2 cellular contexts compared by ENCODE assay signal in the genomic region with DNA sequence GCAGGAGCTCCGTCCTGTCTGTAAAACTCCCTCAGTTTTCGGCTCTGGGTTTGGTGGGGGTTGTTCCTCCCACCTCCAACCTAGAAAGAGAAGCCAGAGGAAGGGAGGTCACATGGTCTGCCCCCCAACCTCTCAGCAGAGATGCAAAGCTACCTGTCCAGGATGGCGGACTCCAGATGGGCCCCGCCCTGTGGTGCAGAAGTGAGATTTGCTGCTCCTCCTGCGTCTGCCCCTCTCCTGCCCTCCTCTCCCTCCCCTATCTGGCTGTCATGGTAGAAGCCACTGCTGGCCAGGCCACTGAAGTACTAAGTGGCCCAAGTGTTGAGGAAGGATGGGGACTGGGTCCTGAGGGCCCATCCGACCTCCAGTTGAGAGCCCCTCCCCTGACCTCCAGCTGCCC.
TF ChIP-seq lines count a peak whose summit lies in the region.

No MANE protein-coding gene starts in this region.

TF ChIP-seq in SK-N-SH, 30 proteins besides CTCF, POLR2A, EP300 and RAD21:
- TF ChIP-seq NFIC (IDR thresholded peaks at IDR 0.05; ENCODE audit: borderline replicate concordance), result no peak
- TF ChIP-seq EZH2phosphoT487 (IDR thresholded peaks at IDR 0.05; ENCODE audit: borderline replicate concordance, low read depth), result no peak
- TF ChIP-seq JUND (IDR thresholded peaks at IDR 0.05), result no peak
- no peak for TF ChIP-seq POLR2AphosphoS5 (IDR thresholded peaks at IDR 0.05; ENCODE audit: low read depth, low read length)
- TF ChIP-seq FOXJ3 (CRISPR knock-in tag; IDR thresholded peaks at IDR 0.05), result no peak
- no peak for TF ChIP-seq RFX5 (IDR thresholded peaks at IDR 0.05; ENCODE audit: low read length)
- TF ChIP-seq MXI1 (IDR thresholded peaks at IDR 0.05; ENCODE audit: low read depth, low read length), result no peak
- TF ChIP-seq TCF12 (IDR thresholded peaks at IDR 0.05), result no peak
- TF ChIP-seq USF2 (IDR thresholded peaks at IDR 0.05; ENCODE audit: borderline replicate concordance, low read depth, low read length), result no peak
- no peak for TF ChIP-seq RXRA (IDR thresholded peaks at IDR 0.05; ENCODE audit: borderline replicate concordance, low read depth)
- TF ChIP-seq GATA2 (CRISPR knock-in tag; IDR thresholded peaks at IDR 0.05), result no peak
- no peak for TF ChIP-seq RCOR1 (IDR thresholded peaks at IDR 0.05; ENCODE audit: low read length)
- TF ChIP-seq, protein P1, sequence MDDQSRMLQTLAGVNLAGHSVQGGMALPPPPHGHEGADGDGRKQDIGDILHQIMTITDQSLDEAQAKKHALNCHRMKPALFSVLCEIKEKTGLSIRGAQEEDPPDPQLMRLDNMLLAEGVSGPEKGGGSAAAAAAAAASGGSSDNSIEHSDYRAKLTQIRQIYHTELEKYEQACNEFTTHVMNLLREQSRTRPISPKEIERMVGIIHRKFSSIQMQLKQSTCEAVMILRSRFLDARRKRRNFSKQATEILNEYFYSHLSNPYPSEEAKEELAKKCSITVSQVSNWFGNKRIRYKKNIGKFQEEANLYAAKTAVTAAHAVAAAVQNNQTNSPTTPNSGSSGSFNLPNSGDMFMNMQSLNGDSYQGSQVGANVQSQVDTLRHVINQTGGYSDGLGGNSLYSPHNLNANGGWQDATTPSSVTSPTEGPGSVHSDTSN (IDR thresholded peaks at IDR 0.05), result no peak
- TF ChIP-seq, protein P2, sequence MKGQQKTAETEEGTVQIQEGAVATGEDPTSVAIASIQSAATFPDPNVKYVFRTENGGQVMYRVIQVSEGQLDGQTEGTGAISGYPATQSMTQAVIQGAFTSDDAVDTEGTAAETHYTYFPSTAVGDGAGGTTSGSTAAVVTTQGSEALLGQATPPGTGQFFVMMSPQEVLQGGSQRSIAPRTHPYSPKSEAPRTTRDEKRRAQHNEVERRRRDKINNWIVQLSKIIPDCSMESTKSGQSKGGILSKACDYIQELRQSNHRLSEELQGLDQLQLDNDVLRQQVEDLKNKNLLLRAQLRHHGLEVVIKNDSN (IDR thresholded peaks at IDR 0.05; ENCODE audit: borderline replicate concordance, low read depth), result no peak
- TF ChIP-seq, protein P3, sequence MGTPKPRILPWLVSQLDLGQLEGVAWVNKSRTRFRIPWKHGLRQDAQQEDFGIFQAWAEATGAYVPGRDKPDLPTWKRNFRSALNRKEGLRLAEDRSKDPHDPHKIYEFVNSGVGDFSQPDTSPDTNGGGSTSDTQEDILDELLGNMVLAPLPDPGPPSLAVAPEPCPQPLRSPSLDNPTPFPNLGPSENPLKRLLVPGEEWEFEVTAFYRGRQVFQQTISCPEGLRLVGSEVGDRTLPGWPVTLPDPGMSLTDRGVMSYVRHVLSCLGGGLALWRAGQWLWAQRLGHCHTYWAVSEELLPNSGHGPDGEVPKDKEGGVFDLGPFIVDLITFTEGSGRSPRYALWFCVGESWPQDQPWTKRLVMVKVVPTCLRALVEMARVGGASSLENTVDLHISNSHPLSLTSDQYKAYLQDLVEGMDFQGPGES (IDR thresholded peaks at IDR 0.05; ENCODE audit: low read depth, low read length), result no peak
- no peak for TF ChIP-seq CHD2 (IDR thresholded peaks at IDR 0.05; ENCODE audit: low read length, partially characterized antibody)

TF ChIP-seq in SK-N-SH treated with all-trans-retinoic acid at 6 μM for 48 hours, 23 proteins besides CTCF, POLR2A, EP300 and RAD21:
- TF ChIP-seq SNAI2 (CRISPR knock-in tag; IDR thresholded peaks at IDR 0.05), result no peak
- TF ChIP-seq TOX (CRISPR knock-in tag; IDR thresholded peaks at IDR 0.05; ENCODE audit: borderline replicate concordance), result no peak
- no peak for TF ChIP-seq TSHZ2 (CRISPR knock-in tag; IDR thresholded peaks at IDR 0.05)
- TF ChIP-seq ZC3H10 (CRISPR knock-in tag; IDR thresholded peaks at IDR 0.05), result no peak
- no peak for TF ChIP-seq BACH2 (CRISPR knock-in tag; IDR thresholded peaks at IDR 0.05; ENCODE audit: borderline replicate concordance)
- no peak for TF ChIP-seq ZFP3 (CRISPR knock-in tag; IDR thresholded peaks at IDR 0.05)
- TF ChIP-seq RARB (CRISPR knock-in tag; IDR thresholded peaks at IDR 0.05), result no peak
- TF ChIP-seq OSR1 (CRISPR knock-in tag; IDR thresholded peaks at IDR 0.05), result no peak
- no peak for TF ChIP-seq ESRRG (CRISPR knock-in tag; IDR thresholded peaks at IDR 0.05)
- no peak for TF ChIP-seq ARNTL (CRISPR knock-in tag; IDR thresholded peaks at IDR 0.05; ENCODE audit: borderline replicate concordance, low read depth)
- TF ChIP-seq ISL1 (CRISPR knock-in tag; IDR thresholded peaks at IDR 0.05), result no peak
- no peak for TF ChIP-seq CSDC2 (CRISPR knock-in tag; IDR thresholded peaks at IDR 0.05)
- TF ChIP-seq ZNF565 (CRISPR knock-in tag; conservative IDR thresholded peaks at IDR 0.05; ENCODE audit: low read depth), result no peak
- TF ChIP-seq PPARA (CRISPR knock-in tag; IDR thresholded peaks at IDR 0.05; ENCODE audit: borderline replicate concordance), result no peak
- TF ChIP-seq ZFP30 (CRISPR knock-in tag; IDR thresholded peaks at IDR 0.05), result no peak
- TF ChIP-seq, protein P4, sequence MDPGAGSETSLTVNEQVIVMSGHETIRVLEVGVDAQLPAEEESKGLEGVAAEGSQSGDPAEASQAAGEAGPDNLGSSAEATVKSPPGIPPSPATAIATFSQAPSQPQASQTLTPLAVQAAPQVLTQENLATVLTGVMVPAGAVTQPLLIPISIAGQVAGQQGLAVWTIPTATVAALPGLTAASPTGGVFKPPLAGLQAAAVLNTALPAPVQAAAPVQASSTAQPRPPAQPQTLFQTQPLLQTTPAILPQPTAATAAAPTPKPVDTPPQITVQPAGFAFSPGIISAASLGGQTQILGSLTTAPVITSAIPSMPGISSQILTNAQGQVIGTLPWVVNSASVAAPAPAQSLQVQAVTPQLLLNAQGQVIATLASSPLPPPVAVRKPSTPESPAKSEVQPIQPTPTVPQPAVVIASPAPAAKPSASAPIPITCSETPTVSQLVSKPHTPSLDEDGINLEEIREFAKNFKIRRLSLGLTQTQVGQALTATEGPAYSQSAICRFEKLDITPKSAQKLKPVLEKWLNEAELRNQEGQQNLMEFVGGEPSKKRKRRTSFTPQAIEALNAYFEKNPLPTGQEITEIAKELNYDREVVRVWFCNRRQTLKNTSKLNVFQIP (CRISPR knock-in tag; IDR thresholded peaks at IDR 0.05; ENCODE audit: borderline replicate concordance, low read depth), result no peak
- TF ChIP-seq CREB5 (CRISPR knock-in tag; IDR thresholded peaks at IDR 0.05; ENCODE audit: low read depth), result no peak
- TF ChIP-seq ZNF8 (CRISPR knock-in tag; IDR thresholded peaks at IDR 0.05), result no peak
- TF ChIP-seq TCF4 (CRISPR knock-in tag; IDR thresholded peaks at IDR 0.05; ENCODE audit: borderline replicate concordance), result no peak
TF ChIP-seq in SK-N-SH treated with all-trans-retinoic acid at 6 μM for 48 hours: peak in this region for 0.
